8 cellular contexts compared by ENCODE assay signal in the genomic region with DNA sequence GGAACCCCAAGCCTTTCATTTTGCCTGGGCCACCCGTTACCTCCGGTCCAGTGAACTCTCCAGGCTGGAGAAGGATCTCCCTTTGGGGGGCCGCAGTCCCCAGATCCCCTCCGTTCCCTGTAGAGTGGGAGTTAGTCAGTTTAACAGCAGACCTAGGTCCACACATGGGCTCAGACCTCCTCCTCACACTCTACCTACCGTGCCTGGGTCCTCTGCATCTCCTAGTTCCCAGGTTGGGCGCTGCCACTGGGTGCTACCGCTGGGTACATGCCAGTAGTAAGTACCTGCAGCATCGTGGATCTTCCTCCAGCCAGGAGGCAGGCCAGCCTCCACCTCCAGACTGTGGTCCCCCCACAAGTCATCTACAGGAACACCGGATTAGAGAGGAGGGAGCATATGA. TPM values are rescaled to one million over a fixed set of nuclear protein-coding genes. Genes with fewer than 3 reads are reported as not detected.
DNase-seq lines count a peak whose midpoint lies in the region; ATAC-seq and TF ChIP-seq lines count a peak whose summit lies in the region.

No MANE protein-coding gene starts in this region.

- TF ChIP-seq CTCF in foreskin keratinocyte (conservative IDR thresholded peaks at IDR 0.05): no peak

- ATAC-seq in activated CD8-positive, alpha-beta T cell treated with anti-CD3 and anti-CD28 coated beads, Interleukin-2, amount 10 ng/mL, durations not matched to agents 7 days and 5 days: no peak
- ATAC-seq in stimulated activated naive CD8-positive, alpha-beta T cell treated with anti-CD3 and anti-CD28 coated beads, Interleukin-15, amount 100 ng/mL, for 72 hours: no peak
- ATAC-seq in HG02870 (IDR thresholded peaks at IDR 0.05; ENCODE audit: unreplicated experiment) (no peak), foreskin keratinocyte (no peak)

- H3K4me1 Mint-ChIP-seq in activated CD8-positive, alpha-beta T cell treated with anti-CD3 and anti-CD28 coated beads, Interleukin-2, amount 10 ng/mL, durations not matched to agents 7 days and 5 days (ENCODE audit: low read depth): peaks cover 45% of the 10 kb centered on the region
- H3K4me1 Mint-ChIP-seq in stimulated activated naive CD8-positive, alpha-beta T cell treated with anti-CD3 and anti-CD28 coated beads, Interleukin-15, amount 100 ng/mL, for 72 hours: peaks cover 53% of the 10 kb centered on the region

- H3K9me3 ChIP-seq in iPS-18a (ENCODE audit: control insufficient read depth, low read depth, low read length): no peaks in the 10 kb centered on the region

- H3K9ac ChIP-seq in iPS-18a (ENCODE audit: low read length): peak overlapping the region; percentile 83

- H3K4me3 ChIP-seq in iPS-18a (ENCODE audit: low read length): peak overlapping the region; percentile 90

- H3K9me3 Mint-ChIP-seq in activated CD8-positive, alpha-beta T cell treated with anti-CD3 and anti-CD28 coated beads, Interleukin-2, amount 10 ng/mL, durations not matched to agents 7 days and 5 days (ENCODE audit: insufficient read depth): no peaks in the 10 kb centered on the region
- H3K9me3 Mint-ChIP-seq in stimulated activated naive CD8-positive, alpha-beta T cell treated with anti-CD3 and anti-CD28 coated beads, Interleukin-15, amount 100 ng/mL, for 72 hours: no peaks in the 10 kb centered on the region

- H3K27ac ChIP-seq in iPS-18a (ENCODE audit: low read length) (no peak overlapping the region), foreskin keratinocyte (no peak overlapping the region)

- POLR2A ChIA-PET in activated CD8-positive, alpha-beta T cell treated with anti-CD3 and anti-CD28 coated beads, Interleukin-2, amount 10 ng/mL, durations not matched to agents 7 days and 5 days (lab: Charles Lee): interaction anchor here (1.3 to 3.1 kb wide), 5 partner anchors 16 to 161 kb away, joined by 3 to 21 read pairs (median 5); partner anchors contain the start of genes ANKHD1, EIF4EBP3, IK and NDUFA2

- peak overlapping the region; percentile 89 for H3K4me3 Mint-ChIP-seq in activated CD8-positive, alpha-beta T cell treated with anti-CD3 and anti-CD28 coated beads, Interleukin-2, amount 10 ng/mL, durations not matched to agents 7 days and 5 days
- H3K4me3 Mint-ChIP-seq in stimulated activated naive CD8-positive, alpha-beta T cell treated with anti-CD3 and anti-CD28 coated beads, Interleukin-15, amount 100 ng/mL, for 72 hours: peak overlapping the region; percentile 91 to 98

- H3K27me3 ChIP-seq in iPS-18a (ENCODE audit: control insufficient read depth, insufficient read depth, low read length): no peaks in the 10 kb centered on the region
- H3K27me3 ChIP-seq in foreskin keratinocyte: no peaks in the 10 kb centered on the region

- H3K36me3 Mint-ChIP-seq in activated CD8-positive, alpha-beta T cell treated with anti-CD3 and anti-CD28 coated beads, Interleukin-2, amount 10 ng/mL, durations not matched to agents 7 days and 5 days (ENCODE audit: low read depth): peaks cover 28% of the 10 kb centered on the region

- H3K27me3 Mint-ChIP-seq in activated CD8-positive, alpha-beta T cell treated with anti-CD3 and anti-CD28 coated beads, Interleukin-2, amount 10 ng/mL, durations not matched to agents 7 days and 5 days (ENCODE audit: low read depth): no peaks in the 10 kb centered on the region
- no peaks in the 10 kb centered on the region for H3K27me3 Mint-ChIP-seq in stimulated activated naive CD8-positive, alpha-beta T cell treated with anti-CD3 and anti-CD28 coated beads, Interleukin-15, amount 100 ng/mL, for 72 hours

- peaks cover 5% of the 10 kb centered on the region for H3K4me1 ChIP-seq in iPS-18a (ENCODE audit: control insufficient read depth, low read depth, low read length)
- peaks cover 8% of the 10 kb centered on the region for H3K4me1 ChIP-seq in foreskin keratinocyte

- peak overlapping the region; percentile 93 for H3K27ac Mint-ChIP-seq in activated CD8-positive, alpha-beta T cell treated with anti-CD3 and anti-CD28 coated beads, Interleukin-2, amount 10 ng/mL, durations not matched to agents 7 days and 5 days
- H3K27ac Mint-ChIP-seq in stimulated activated naive CD8-positive, alpha-beta T cell treated with anti-CD3 and anti-CD28 coated beads, Interleukin-15, amount 100 ng/mL, for 72 hours: peak overlapping the region; percentile 89 to 99

- DNase-seq in NCI-H2227 (lab: John Stamatoyannopoulos, UW; ENCODE audit: unreplicated experiment): peak; percentile 26
- no peak for DNase-seq in NCI-H2227 treated with DMSO at 0.1 percent for 48 hours (lab: John Stamatoyannopoulos, UW)
- DNase-seq in activated CD8-positive, alpha-beta T cell treated with anti-CD3 and anti-CD28 coated beads, Interleukin-2, amount 10 ng/mL, durations not matched to agents 7 days and 5 days: no peak
- no peak for DNase-seq in stimulated activated naive CD8-positive, alpha-beta T cell treated with anti-CD3 and anti-CD28 coated beads, Interleukin-15, amount 100 ng/mL, for 72 hours
- DNase-seq in COLO829 (ENCODE audit: low spot score): no peak
- no peak for DNase-seq in foreskin keratinocyte

- H3K36me3 ChIP-seq in iPS-18a (ENCODE audit: control insufficient read depth, low read depth, low read length): peaks cover 18% of the 10 kb centered on the region

- CTCF ChIA-PET in activated CD8-positive, alpha-beta T cell treated with anti-CD3 and anti-CD28 coated beads, Interleukin-2, amount 10 ng/mL, durations not matched to agents 7 days and 5 days (lab: Charles Lee): interaction anchor here (0.6 kb wide), 1 partner anchor 163 kb away, joined by 3 read pairs; no protein-coding TSS in a partner anchor

RNA-seq across cellular contexts. Expression of gene APBB3, which starts 0.8 kb away (rescaled TPM):
- total RNA-seq in activated CD8-positive, alpha-beta T cell treated with anti-CD3 and anti-CD28 coated beads, Interleukin-2, amount 10 ng/mL, durations not matched to agents 7 days and 5 days: 10 to 100 TPM; 24.1 to 25.0 TPM
- 4.1 and 4.4 TPM in 2 replicates for total RNA-seq in foreskin keratinocyte
- 4.5 and 5.0 TPM in 2 replicates for polyA plus RNA-seq in foreskin keratinocyte

RNA-seq across cellular contexts. Expression of gene SLC35A4, which starts 1.1 kb away (rescaled TPM):
- 10 to 100 TPM; 88.9 to 98.2 TPM for total RNA-seq in activated CD8-positive, alpha-beta T cell treated with anti-CD3 and anti-CD28 coated beads, Interleukin-2, amount 10 ng/mL, durations not matched to agents 7 days and 5 days
- total RNA-seq in foreskin keratinocyte: 36.3 and 36.4 TPM in 2 replicates
- polyA plus RNA-seq in foreskin keratinocyte: 45.7 and 46.3 TPM in 2 replicates

RNA-seq across cellular contexts. Expression of gene SRA1, which starts 6.3 kb away (rescaled TPM):
- total RNA-seq in activated CD8-positive, alpha-beta T cell treated with anti-CD3 and anti-CD28 coated beads, Interleukin-2, amount 10 ng/mL, durations not matched to agents 7 days and 5 days: 10 to 100 TPM; 42.7 to 43.4 TPM
- 44.0 and 49.1 TPM in 2 replicates for total RNA-seq in foreskin keratinocyte
- 66.2 and 74.5 TPM in 2 replicates for polyA plus RNA-seq in foreskin keratinocyte

RNA-seq across cellular contexts. Expression of gene EIF4EBP3, which starts 16.1 kb away (rescaled TPM):
- total RNA-seq in activated CD8-positive, alpha-beta T cell treated with anti-CD3 and anti-CD28 coated beads, Interleukin-2, amount 10 ng/mL, durations not matched to agents 7 days and 5 days: 1 to 10 TPM; 7.4 to 8.6 TPM
- 2.5 and 4.4 TPM in 2 replicates for total RNA-seq in foreskin keratinocyte
- polyA plus RNA-seq in foreskin keratinocyte: 10.4 and 11.6 TPM in 2 replicates
